Comparison of ENCODE assay signal across 15 cellular contexts in genomic region chr5:68249520-68249919, GRCh38. TPM values are rescaled to one million over a fixed set of nuclear protein-coding genes. Genes with fewer than 3 reads are reported as not detected.
DNase-seq lines count a peak whose midpoint lies in the region; ATAC-seq and TF ChIP-seq lines count a peak whose summit lies in the region.
"Had no signal": no experiment of that assay in that cellular context is flagged by ENCODE, and none has a peak within 500 bp of the region (broad histone marks: within the 10 kb centered on the region; RNA-seq: fewer than 3 reads in every experiment).

No MANE protein-coding gene starts in this region.

- no peak overlapping the region for H3K4ac ChIP-seq in mesendoderm (ENCODE audit: low read depth, low read length)

- H2BK15ac ChIP-seq in mesendoderm (replicated peaks; ENCODE audit: low read depth): no peak overlapping the region

- no peak overlapping the region for H2AK5ac ChIP-seq in mesendoderm (ENCODE audit: low read length)

- H3K27me3 Mint-ChIP-seq in activated T-cell treated with anti-CD3 and anti-CD28 coated beads, Interleukin-2, amount 50 U/mL, for 24 hours: no peaks in the 10 kb centered on the region
- H3K27me3 Mint-ChIP-seq in activated T-cell treated with anti-CD3 and anti-CD28 coated beads, Interleukin-2, amount 50 U/mL, for 4 hours (ENCODE audit: low read depth): no peaks in the 10 kb centered on the region
- H3K27me3 Mint-ChIP-seq in stimulated activated naive CD8-positive, alpha-beta T cell treated with anti-CD3 and anti-CD28 coated beads, Interleukin-15, amount 100 ng/mL, for 72 hours: no peaks in the 10 kb centered on the region

- peak overlapping the region; percentile 93 for H2BK5ac ChIP-seq in mesendoderm (ENCODE audit: low read length)

- H2BK120ac ChIP-seq in mesendoderm (ENCODE audit: low read depth, low read length): no peak overlapping the region

- H3K4me2 ChIP-seq in mesendoderm (ENCODE audit: low read length): no peak overlapping the region
- H3K4me2 ChIP-seq: A549 had no signal

- no peak for ATAC-seq in activated T-cell treated with anti-CD3 and anti-CD28 coated beads, Interleukin-2, amount 50 U/mL, for 4 hours
- no peak for ATAC-seq in stimulated activated naive CD8-positive, alpha-beta T cell treated with anti-CD3 and anti-CD28 coated beads, Interleukin-15, amount 100 ng/mL, for 72 hours
- ATAC-seq: A549, left colon had no signal

- H3K36me3 ChIP-seq in mesendoderm (ENCODE audit: control insufficient read depth, insufficient read depth, low read length): no peaks in the 10 kb centered on the region
- no peaks in the 10 kb centered on the region for H3K36me3 ChIP-seq in subcutaneous abdominal adipose tissue (ENCODE audit: control insufficient read depth in 5 of 5, insufficient read depth in 5 of 5, low read length in 5 of 5)
- H3K36me3 ChIP-seq in H7 (replicated peaks; ENCODE audit: control insufficient read depth, insufficient read depth, low read length): no peaks in the 10 kb centered on the region
- H3K36me3 ChIP-seq: thyroid gland had no signal

- H3K4me1 ChIP-seq in mesendoderm (ENCODE audit: control insufficient read depth, low read depth, low read length) (peaks cover 21% of the 10 kb centered on the region), subcutaneous abdominal adipose tissue (ENCODE audit: control insufficient read depth in 5 of 5, insufficient read depth in 5 of 5, low read length in 5 of 5) (peaks cover 5 to 70% (median 66%) of the 10 kb centered on the region in 5 donors)

- H3K4me3 ChIP-seq in mesendoderm (ENCODE audit: low read length): no peak overlapping the region
- H3K4me3 ChIP-seq in subcutaneous abdominal adipose tissue (ENCODE audit: low read depth in 1 of 5, low read length in 5 of 5): no peak overlapping the region
- H3K4me3 ChIP-seq in H7 (ENCODE audit: insufficient read depth, low read depth, low read length): no peak overlapping the region
- H3K4me3 ChIP-seq: A549, SJSA1, thyroid gland had no signal

- H3K56ac ChIP-seq in mesendoderm (ENCODE audit: low read length): peak overlapping the region; percentile 83

- H3K23ac ChIP-seq in mesendoderm (ENCODE audit: low read length): no peak overlapping the region

- WGBS in mesendoderm (ENCODE audit: extremely low coverage, insufficient coverage, low lambda C conversion rate): no CpG with 5 or more reads among the region's 2 CpGs

- no peak overlapping the region for H4K5ac ChIP-seq in mesendoderm (ENCODE audit: low read length)

- no peaks in the 10 kb centered on the region for H3K9me3 Mint-ChIP-seq in activated T-cell treated with anti-CD3 and anti-CD28 coated beads, Interleukin-2, amount 50 U/mL, for 24 hours
- no peaks in the 10 kb centered on the region for H3K9me3 Mint-ChIP-seq in activated T-cell treated with anti-CD3 and anti-CD28 coated beads, Interleukin-2, amount 50 U/mL, for 4 hours
- H3K9me3 Mint-ChIP-seq in stimulated activated naive CD8-positive, alpha-beta T cell treated with anti-CD3 and anti-CD28 coated beads, Interleukin-15, amount 100 ng/mL, for 72 hours: no peaks in the 10 kb centered on the region
- H3K9me3 Mint-ChIP-seq: activated T-helper 1 cell treated with anti-CD3 and anti-CD28 coated beads, Interleukin-12 subunit alpha, Interleukin-12 subunit beta, Interleukin-2, Interleukin-4 antibody, amounts not matched to agents 30 ng/mL and 10 ng/mL and 1 ng/mL, durations not matched to agents 14 hours and 24 hours and 36 hours had no signal

- no peak overlapping the region for H4K8ac ChIP-seq in mesendoderm (ENCODE audit: low read depth, low read length)

- H3K36me3 Mint-ChIP-seq in activated T-cell treated with anti-CD3 and anti-CD28 coated beads, Interleukin-2, amount 50 U/mL, for 24 hours (ENCODE audit: low read depth): peaks cover 2% of the 10 kb centered on the region
- H3K36me3 Mint-ChIP-seq in activated T-cell treated with anti-CD3 and anti-CD28 coated beads, Interleukin-2, amount 50 U/mL, for 4 hours (ENCODE audit: insufficient read depth): no peaks in the 10 kb centered on the region

- no peak overlapping the region for H3K9ac ChIP-seq in mesendoderm (ENCODE audit: low read length)
- H3K9ac ChIP-seq in subcutaneous abdominal adipose tissue (ENCODE audit: low read length in 5 of 5): no peak overlapping the region

- no peak for DNase-seq in activated T-cell treated with anti-CD3 and anti-CD28 coated beads, Interleukin-2, amount 50 U/mL, for 24 hours
- DNase-seq in activated T-cell treated with anti-CD3 and anti-CD28 coated beads, Interleukin-2, amount 50 U/mL, for 4 hours: no peak
- DNase-seq in mesendoderm: peak; percentile 60
- no peak for DNase-seq in stimulated activated naive CD8-positive, alpha-beta T cell treated with anti-CD3 and anti-CD28 coated beads, Interleukin-15, amount 100 ng/mL, for 72 hours
- DNase-seq in H7: no peak
- no peak for DNase-seq in NCI-H1694 treated with DMSO at 0.1 percent for 48 hours (lab: John Stamatoyannopoulos, UW)
- DNase-seq: activated CD4-positive, alpha-beta T cell treated with anti-CD3 and anti-CD28 coated beads, Interleukin-2, amount 50 U/mL, for 1 hour; Kasumi-1; left colon; thyroid gland had no signal

- peaks cover 5% of the 10 kb centered on the region for H3K79me2 ChIP-seq in mesendoderm (ENCODE audit: control insufficient read depth, insufficient read depth, low read length)

- H3K79me1 ChIP-seq in mesendoderm (ENCODE audit: low read length): peaks cover 2% of the 10 kb centered on the region

- no peaks in the 10 kb centered on the region for H3K9me3 ChIP-seq in subcutaneous abdominal adipose tissue (ENCODE audit: control insufficient read depth in 5 of 5, low read length in 5 of 5)
- H3K9me3 ChIP-seq: A549, SJSA1, thyroid gland had no signal

- peaks cover 83% of the 10 kb centered on the region for H3K4me1 Mint-ChIP-seq in activated T-cell treated with anti-CD3 and anti-CD28 coated beads, Interleukin-2, amount 50 U/mL, for 24 hours (ENCODE audit: low read depth)
- H3K4me1 Mint-ChIP-seq in activated T-cell treated with anti-CD3 and anti-CD28 coated beads, Interleukin-2, amount 50 U/mL, for 4 hours (ENCODE audit: low read depth): peaks cover 80% of the 10 kb centered on the region
- peaks cover 84% of the 10 kb centered on the region for H3K4me1 Mint-ChIP-seq in stimulated activated naive CD8-positive, alpha-beta T cell treated with anti-CD3 and anti-CD28 coated beads, Interleukin-15, amount 100 ng/mL, for 72 hours

- H3K4me3 Mint-ChIP-seq in activated T-cell treated with anti-CD3 and anti-CD28 coated beads, Interleukin-2, amount 50 U/mL, for 24 hours: no peak overlapping the region
- no peak overlapping the region for H3K4me3 Mint-ChIP-seq in activated T-cell treated with anti-CD3 and anti-CD28 coated beads, Interleukin-2, amount 50 U/mL, for 4 hours
- H3K4me3 Mint-ChIP-seq in stimulated activated naive CD8-positive, alpha-beta T cell treated with anti-CD3 and anti-CD28 coated beads, Interleukin-15, amount 100 ng/mL, for 72 hours: no peak overlapping the region
- H3K4me3 Mint-ChIP-seq: activated T-helper 1 cell treated with anti-CD3 and anti-CD28 coated beads, Interleukin-12 subunit alpha, Interleukin-12 subunit beta, Interleukin-2, Interleukin-4 antibody, amounts not matched to agents 30 ng/mL and 10 ng/mL and 1 ng/mL, durations not matched to agents 14 hours and 24 hours and 36 hours had no signal

- H3K27ac ChIP-seq in VCaP: peak overlapping the region; percentile 72
- H3K27ac ChIP-seq in mesendoderm (ENCODE audit: low read depth, low read length): no peak overlapping the region
- H3K27ac ChIP-seq in subcutaneous abdominal adipose tissue (ENCODE audit: low read depth, low read length): peak overlapping the region; percentile 89
- H3K27ac ChIP-seq: A549, SJSA1 had no signal

- H3K27me3 ChIP-seq in mesendoderm (ENCODE audit: insufficient read depth, low read length, poor library complexity) (no peaks in the 10 kb centered on the region), subcutaneous abdominal adipose tissue (ENCODE audit: control insufficient read depth in 5 of 5, insufficient read depth in 4 of 5, low read length in 5 of 5) (no peaks in the 10 kb centered on the region), H7 (ENCODE audit: control insufficient read depth, insufficient read depth, low read length) (no peaks in the 10 kb centered on the region; the same call in 1 of the 2 replicates)
- H3K27me3 ChIP-seq: SJSA1, thyroid gland had no signal

- no peak for TF ChIP-seq CTCF in VCaP (conservative IDR thresholded peaks at IDR 0.05)

- H3K18ac ChIP-seq in mesendoderm (ENCODE audit: low read length): no peak overlapping the region

- peak overlapping the region; percentile 80 for H3K27ac Mint-ChIP-seq in activated T-cell treated with anti-CD3 and anti-CD28 coated beads, Interleukin-2, amount 50 U/mL, for 24 hours
- H3K27ac Mint-ChIP-seq in stimulated activated naive CD8-positive, alpha-beta T cell treated with anti-CD3 and anti-CD28 coated beads, Interleukin-15, amount 100 ng/mL, for 72 hours: no peak overlapping the region
- H3K27ac Mint-ChIP-seq: activated T-helper 1 cell treated with anti-CD3 and anti-CD28 coated beads, Interleukin-12 subunit alpha, Interleukin-12 subunit beta, Interleukin-2, Interleukin-4 antibody, amounts not matched to agents 30 ng/mL and 10 ng/mL and 1 ng/mL, durations not matched to agents 14 hours and 24 hours and 36 hours had no signal

RNA-seq across cellular contexts. Expression of gene PIK3R1, which starts 34.0 kb away (rescaled TPM):
- total RNA-seq in activated T-cell treated with anti-CD3 and anti-CD28 coated beads, Interleukin-2, amount 50 U/mL, for 4 hours: 10 to 100 TPM; 21.1 to 23.6 (median 22.5) TPM
- 22.1 TPM for polyA plus RNA-seq in mesendoderm (2013, experiment 1 of 2)
- polyA plus RNA-seq in mesendoderm (2013, experiment 2 of 2): 22.7 TPM
- total RNA-seq in H7 (2014; rRNA removed; shearing (Covaris generic)): 15.0 and 19.8 TPM in 2 replicates
